ENCODE assay signal across 24 cellular contexts in the genomic region with DNA sequence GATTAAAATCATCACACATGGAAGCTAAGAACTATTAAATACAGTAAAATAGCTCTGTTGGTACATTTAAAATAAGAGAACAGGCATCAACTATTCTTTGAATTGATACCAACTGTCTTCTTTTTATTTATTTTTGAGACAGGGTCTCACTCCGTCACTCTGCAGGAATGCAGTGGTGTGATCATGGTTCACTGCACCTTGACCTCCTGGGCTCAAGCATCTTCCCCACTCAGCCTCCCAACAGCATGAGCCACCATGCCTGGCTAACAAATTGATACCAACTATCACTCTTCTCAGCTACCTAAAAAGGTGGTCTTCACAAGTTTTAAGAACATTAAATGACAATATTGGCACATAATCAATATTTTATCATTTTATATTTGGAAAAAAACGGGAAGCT. TPM values are rescaled to one million over a fixed set of nuclear protein-coding genes. Genes with fewer than 3 reads are reported as not detected.
DNase-seq lines count a peak whose midpoint lies in the region; ATAC-seq and TF ChIP-seq lines count a peak whose summit lies in the region.
"Had no signal": no experiment of that assay in that cellular context is flagged by ENCODE, and none has a peak within 500 bp of the region (broad histone marks: within the 10 kb centered on the region; RNA-seq: fewer than 3 reads in every experiment).

No MANE protein-coding gene starts in this region.

- no peak overlapping the region for H3K4me3 ChIP-seq in mesendoderm (ENCODE audit: low read length)
- no peak overlapping the region for H3K4me3 ChIP-seq in BE2C (ENCODE audit: low read depth, low read length)
- H3K4me3 ChIP-seq: GM23248 had no signal

- H3K56ac ChIP-seq in mesendoderm (ENCODE audit: low read length) = no peak overlapping the region

- H3K18ac ChIP-seq in mesendoderm (ENCODE audit: low read length) = no peak overlapping the region

- TF ChIP-seq CTCF in BE2C (IDR thresholded peaks at IDR 0.05; ENCODE audit: low read depth, low read length) = no peak

- intact Hi-C loops in activated CD4-positive, alpha-beta T cell treated with anti-CD3 and anti-CD28 coated beads for 36 hours (cut with DNase I, micrococcal nuclease) = no loop called here

- peaks cover 2% of the 10 kb centered on the region for H3K36me3 Mint-ChIP-seq in activated CD4-positive, alpha-beta T cell treated with anti-CD3 and anti-CD28 coated beads for 36 hours (ENCODE audit: low read depth)

- no peaks in the 10 kb centered on the region for H3K27me3 Mint-ChIP-seq in activated CD4-positive, alpha-beta T cell treated with anti-CD3 and anti-CD28 coated beads for 36 hours

- no peak for DNase-seq in activated CD4-positive, alpha-beta T cell treated with anti-CD3 and anti-CD28 coated beads for 36 hours
- DNase-seq in activated CD4-positive, alpha-beta T cell treated with anti-CD3 and anti-CD28 coated beads, Interleukin-2, amount 50 U/mL, for 1 hour = no peak
- DNase-seq in glomerular visceral epithelial cell (ENCODE audit: extremely low spot score) (peak; percentile 54), mesendoderm (peak; percentile 16), COR-L47 (lab: John Stamatoyannopoulos, UW) (no peak), BE2C (no peak)
- DNase-seq: C1 segment of cervical spinal cord; CD8-positive, alpha-beta T cell; GF-D8; GM23248; H9; HFFc6; MV-4-11; NCI-H1694; NCI-H2081; NCI-H2171 treated with DMSO at 0.1 percent for 48 hours; NCI-H526; PC-3; RPMI8226; SHP77 had no signal

- ATAC-seq in activated CD4-positive, alpha-beta T cell treated with anti-CD3 and anti-CD28 coated beads for 36 hours = no peak
- ATAC-seq in GM21717 (IDR thresholded peaks at IDR 0.05; ENCODE audit: unreplicated experiment) (no peak), GM19023 (IDR thresholded peaks at IDR 0.05; ENCODE audit: unreplicated experiment) (no peak)
- ATAC-seq: CD8-positive, alpha-beta T cell had no signal

- H3K4me1 Mint-ChIP-seq in activated CD4-positive, alpha-beta T cell treated with anti-CD3 and anti-CD28 coated beads for 36 hours = peaks cover 2% of the 10 kb centered on the region

- CTCF ChIA-PET in activated CD4-positive, alpha-beta T cell treated with anti-CD3 and anti-CD28 coated beads for 36 hours (lab: Charles Lee) = interaction anchor here (0.6 to 2.6 kb wide), 10 partner anchors 7 to 313 kb away, joined by 3 to 13 read pairs (median 4); a partner anchor contains a TSS

- H3K9me3 Mint-ChIP-seq in activated CD4-positive, alpha-beta T cell treated with anti-CD3 and anti-CD28 coated beads for 36 hours (ENCODE audit: low read depth) = no peaks in the 10 kb centered on the region
- H3K9me3 Mint-ChIP-seq: CD8-positive, alpha-beta T cell; H9; HFFc6 had no signal

- H3K36me3 ChIP-seq in mesendoderm (ENCODE audit: control insufficient read depth, insufficient read depth, low read length) (no peaks in the 10 kb centered on the region), BE2C (0 out of 2 replicates have a peak, but pooled peaks cover 2% of the 10 kb centered on the region)

- H3K27me3 ChIP-seq in mesendoderm (ENCODE audit: insufficient read depth, low read length, poor library complexity) = no peaks in the 10 kb centered on the region
- no peaks in the 10 kb centered on the region; the same call in 1 of the 2 replicates for H3K27me3 ChIP-seq in BE2C

- no peak overlapping the region for H3K4ac ChIP-seq in mesendoderm (ENCODE audit: low read depth, low read length)

- H2AK5ac ChIP-seq in mesendoderm (ENCODE audit: low read length) = no peak overlapping the region

- peak overlapping the region; percentile 47 for H3K27ac Mint-ChIP-seq in activated CD4-positive, alpha-beta T cell treated with anti-CD3 and anti-CD28 coated beads for 36 hours
- H3K27ac Mint-ChIP-seq: CD8-positive, alpha-beta T cell had no signal

- POLR2A ChIA-PET in activated CD4-positive, alpha-beta T cell treated with anti-CD3 and anti-CD28 coated beads for 36 hours (lab: Charles Lee) = no interaction called here

- H2BK5ac ChIP-seq in mesendoderm (ENCODE audit: low read length) = no peak overlapping the region

- no peak overlapping the region for H2BK120ac ChIP-seq in mesendoderm (ENCODE audit: low read depth, low read length)

- H4K8ac ChIP-seq in mesendoderm (ENCODE audit: low read depth, low read length) = no peak overlapping the region

- H3K4me3 Mint-ChIP-seq in activated CD4-positive, alpha-beta T cell treated with anti-CD3 and anti-CD28 coated beads for 36 hours = no peak overlapping the region
- H3K4me3 Mint-ChIP-seq: CD8-positive, alpha-beta T cell; H9; HFFc6 had no signal

- H3K79me1 ChIP-seq in mesendoderm (ENCODE audit: low read length) = no peaks in the 10 kb centered on the region

- H3K4me1 ChIP-seq in mesendoderm (ENCODE audit: control insufficient read depth, low read depth, low read length) (no peaks in the 10 kb centered on the region), BE2C (no peaks in the 10 kb centered on the region)

- H3K9me3 ChIP-seq in BE2C = no peaks in the 10 kb centered on the region

- WGBS in mesendoderm (ENCODE audit: extremely low coverage, insufficient coverage, low lambda C conversion rate) = no CpG with 5 or more reads among the region's 2 CpGs

- H4K5ac ChIP-seq in mesendoderm (ENCODE audit: low read length) = no peak overlapping the region

- H3K23ac ChIP-seq in mesendoderm (ENCODE audit: low read length) = no peak overlapping the region

- H3K9ac ChIP-seq in mesendoderm (ENCODE audit: low read length) = no peak overlapping the region
- H3K9ac ChIP-seq: GM23248 had no signal

- H3K79me2 ChIP-seq in mesendoderm (ENCODE audit: control insufficient read depth, insufficient read depth, low read length) = no peaks in the 10 kb centered on the region

- H3K4me2 ChIP-seq in mesendoderm (ENCODE audit: low read length) = no peak overlapping the region

- no peak overlapping the region for H3K27ac ChIP-seq in mesendoderm (ENCODE audit: low read depth, low read length)
- H3K27ac ChIP-seq: 22Rv1, GM23248, HL-60 had no signal

- no peak overlapping the region for H2BK15ac ChIP-seq in mesendoderm (replicated peaks; ENCODE audit: low read depth)

RNA-seq across cellular contexts. Expression of a gene that starts 7.8 kb away (rescaled TPM):
- 100 to 1,000 TPM; 127 to 148 TPM for total RNA-seq in activated CD4-positive, alpha-beta T cell treated with anti-CD3 and anti-CD28 coated beads for 36 hours
- 155 TPM for polyA plus RNA-seq in mesendoderm (2013, experiment 1 of 2)
- polyA plus RNA-seq in mesendoderm (2013, experiment 2 of 2) = 151 TPM
- 79.2 TPM for polyA plus RNA-seq in BE2C (2012; ENCODE audit: insufficient read depth, insufficient read length, low read depth)

RNA-seq across cellular contexts. Expression of a gene that starts 38.9 kb away (rescaled TPM):
- total RNA-seq in activated CD4-positive, alpha-beta T cell treated with anti-CD3 and anti-CD28 coated beads for 36 hours = 10 to 100 TPM; 13.5 to 23.4 TPM
- polyA plus RNA-seq in mesendoderm (2013, experiment 1 of 2) = 22.5 TPM
- polyA plus RNA-seq in mesendoderm (2013, experiment 2 of 2) = 21.9 TPM
- polyA plus RNA-seq in BE2C (2012; ENCODE audit: insufficient read depth, insufficient read length, low read depth) = 6.6 TPM

Comparison
In these comparisons a context has a peak if more than half of its experiments do, and no peak if none do; other contexts are left out.
1. DNase-seq: peak in glomerular visceral epithelial cell (single experiment) and mesendoderm (single experiment); none in activated CD4-positive, alpha-beta T cell treated with anti-CD3 and anti-CD28 coated beads for 36 hours (single experiment), activated CD4-positive, alpha-beta T cell treated with anti-CD3 and anti-CD28 coated beads, Interleukin-2, amount 50 U/mL, for 1 hour (single experiment), COR-L47 (single experiment) and BE2C (single experiment).